ENCODE assay signal across 10 cellular contexts in the genomic region with DNA sequence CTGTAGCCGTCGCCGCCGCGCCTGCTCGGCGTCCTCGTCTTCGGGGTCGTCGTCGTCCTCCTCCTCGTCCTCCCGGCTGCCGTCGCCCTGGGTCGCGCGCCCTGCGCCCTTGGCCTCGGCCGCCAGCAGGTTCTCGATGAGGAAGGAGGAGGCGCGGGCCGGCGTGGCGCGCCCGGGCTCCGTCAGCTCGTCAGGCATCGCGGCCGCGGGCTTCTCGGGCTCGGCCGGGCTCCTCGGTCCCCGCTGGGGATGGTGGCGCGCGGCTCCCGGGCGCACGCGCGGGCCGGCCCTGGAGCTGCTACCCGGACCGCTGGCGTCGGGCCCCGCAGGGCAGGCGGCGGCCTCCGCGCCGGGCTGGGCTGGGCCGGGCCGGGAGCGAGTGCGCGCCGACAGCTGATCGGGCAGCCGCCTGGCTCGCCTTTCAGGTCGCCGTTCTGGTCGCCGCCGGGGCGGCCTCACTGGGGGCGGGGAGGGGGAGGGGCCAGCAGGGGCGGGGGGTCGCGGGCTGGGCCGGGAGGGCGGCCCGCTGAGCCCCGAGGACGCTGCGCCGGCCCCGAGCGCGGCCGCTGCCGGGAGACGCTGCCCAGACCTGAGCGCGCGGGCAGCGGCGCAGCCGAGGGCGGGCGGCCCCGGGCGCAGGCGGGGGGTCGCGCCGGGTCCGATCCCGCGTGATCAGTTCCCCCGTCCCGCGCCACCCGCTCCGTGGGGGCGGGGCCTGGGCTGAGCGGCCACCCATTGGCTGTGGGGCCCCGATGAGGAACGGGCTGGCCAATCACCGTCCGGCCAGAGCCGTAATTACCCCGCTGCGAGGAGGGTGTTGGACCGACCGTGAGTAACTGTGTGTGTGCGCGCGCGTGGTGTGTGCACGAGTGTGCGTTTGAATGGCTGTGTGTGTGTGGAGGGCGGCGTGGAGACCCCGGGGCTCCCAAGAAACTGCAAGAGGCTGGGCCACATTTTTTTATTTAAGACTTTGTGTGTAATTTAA. TPM values are rescaled to one million over a fixed set of nuclear protein-coding genes. Genes with fewer than 3 reads are reported as not detected.
A peak's percentile ranks its signal among the peaks of the same experiment; 100 is the strongest.
DNase-seq lines count a peak whose midpoint lies in the region; ATAC-seq and TF ChIP-seq lines count a peak whose summit lies in the region.
"Had no signal": no experiment of that assay in that cellular context is flagged by ENCODE, and none has a peak within 500 bp of the region (broad histone marks: within the 10 kb centered on the region; RNA-seq: fewer than 3 reads in every experiment).

A gene (minus strand): TSS at position 423 of the 985 bp plus-strand sequence. CDS start 225 bp downstream, at position 198.

- no peak for DNase-seq in activated naive CD8-positive, alpha-beta T cell treated with anti-CD3 and anti-CD28 coated beads, Interleukin-2, amount 50 U/mL, for 24 hours
- peak; percentile 81 for DNase-seq in WTC11 (ENCODE audit: low spot score)
- no peak for DNase-seq in stimulated activated naive B cell treated with anti-CD40 and anti-IgM and Interleukin-4, amounts not matched to agents 10 μg/mL and 1 μg/mL and 100 μg/mL, for 72 hours
- no peak for DNase-seq in activated CD8-positive, alpha-beta memory T cell treated with anti-CD3 and anti-CD28 coated beads, Interleukin-2, amount 50 U/mL, for 48 hours
- DNase-seq in CD14-positive monocyte (ENCODE audit: low spot score) = no peak

- H3K4me3 ChIP-seq in iPS-20b (ENCODE audit: low read length) = peak within 1 kb of the TSS; percentile 33; the same call in 1 of the 2 replicates

- H3K36me3 ChIP-seq in iPS-20b (ENCODE audit: insufficient read depth, low read depth, low read length) = no peaks in the 10 kb centered on the region

- peaks cover 40% of the 10 kb centered on the region for H3K27me3 Mint-ChIP-seq in activated naive CD8-positive, alpha-beta T cell
- H3K27me3 Mint-ChIP-seq in activated naive CD8-positive, alpha-beta T cell treated with anti-CD3 and anti-CD28 coated beads, Interleukin-2, amount 50 U/mL, for 24 hours = peaks cover 70% of the 10 kb centered on the region
- peaks cover 91% of the 10 kb centered on the region for H3K27me3 Mint-ChIP-seq in WTC11 (ENCODE audit: low read depth)
- H3K27me3 Mint-ChIP-seq in stimulated activated naive B cell treated with anti-CD40 and anti-IgM and Interleukin-4, amounts not matched to agents 10 μg/mL and 1 μg/mL and 100 μg/mL, for 72 hours = peaks cover 77 to 84% of the 10 kb centered on the region in 2 donors
- H3K27me3 Mint-ChIP-seq in CD14-positive monocyte (ENCODE audit: low read depth in 3 of 3) = peaks cover 82 to 90% (median 83%) of the 10 kb centered on the region in 3 donors

- H3K36me3 Mint-ChIP-seq in activated naive CD8-positive, alpha-beta T cell = no peaks in the 10 kb centered on the region
- no peaks in the 10 kb centered on the region for H3K36me3 Mint-ChIP-seq in activated naive CD8-positive, alpha-beta T cell treated with anti-CD3 and anti-CD28 coated beads, Interleukin-2, amount 50 U/mL, for 24 hours (ENCODE audit: low read depth)
- H3K36me3 Mint-ChIP-seq in WTC11 = peaks cover 3% of the 10 kb centered on the region; the same call in 1 of the 2 replicates
- peaks cover 9 to 15% of the 10 kb centered on the region in 2 donors for H3K36me3 Mint-ChIP-seq in stimulated activated naive B cell treated with anti-CD40 and anti-IgM and Interleukin-4, amounts not matched to agents 10 μg/mL and 1 μg/mL and 100 μg/mL, for 72 hours
- H3K36me3 Mint-ChIP-seq in CD14-positive monocyte = peaks cover 1 to 3% of the 10 kb centered on the region in 2 donors

- H3K27ac Mint-ChIP-seq in activated naive CD8-positive, alpha-beta T cell = peak within 1 kb of the TSS; percentile 38
- no peak within 1 kb of the TSS for H3K27ac Mint-ChIP-seq in activated naive CD8-positive, alpha-beta T cell treated with anti-CD3 and anti-CD28 coated beads, Interleukin-2, amount 50 U/mL, for 24 hours
- H3K27ac Mint-ChIP-seq in WTC11 (no peak within 1 kb of the TSS), CD14-positive monocyte (no peak within 1 kb of the TSS)
- H3K27ac Mint-ChIP-seq in stimulated activated naive B cell treated with anti-CD40 and anti-IgM and Interleukin-4, amounts not matched to agents 10 μg/mL and 1 μg/mL and 100 μg/mL, for 72 hours = peak within 1 kb of the TSS; percentile 73

- no peak within 1 kb of the TSS for H3K9ac ChIP-seq in iPS-20b (ENCODE audit: low read depth, low read length)

- peaks cover 15% of the 10 kb centered on the region; the same call in 1 of the 2 replicates for H3K9me3 ChIP-seq in iPS-20b (ENCODE audit: insufficient read depth, low read depth, low read length)

- intact Hi-C loops in CD14-positive monocyte (cut with micrococcal nuclease) = no loop called here

- CTCF ChIA-PET in WTC11 (lab: Charles Lee) = interaction anchor here (0.9 to 2.8 kb wide), 5 partner anchors 14 to 183 kb away, joined by 4 to 8 read pairs (median 7); no protein-coding TSS in a partner anchor

- H3K4me3 Mint-ChIP-seq in activated naive CD8-positive, alpha-beta T cell = no peak within 1 kb of the TSS
- no peak within 1 kb of the TSS for H3K4me3 Mint-ChIP-seq in activated naive CD8-positive, alpha-beta T cell treated with anti-CD3 and anti-CD28 coated beads, Interleukin-2, amount 50 U/mL, for 24 hours
- peak within 1 kb of the TSS; percentile 74 for H3K4me3 Mint-ChIP-seq in WTC11
- peak within 1 kb of the TSS; percentile 18 to 51 for H3K4me3 Mint-ChIP-seq in stimulated activated naive B cell treated with anti-CD40 and anti-IgM and Interleukin-4, amounts not matched to agents 10 μg/mL and 1 μg/mL and 100 μg/mL, for 72 hours
- H3K4me3 Mint-ChIP-seq in CD14-positive monocyte = peak within 1 kb of the TSS in 1 of 2 donors; percentile 90

- ATAC-seq in activated naive CD8-positive, alpha-beta T cell treated with anti-CD3 and anti-CD28 coated beads, Interleukin-2, amount 50 U/mL, for 24 hours = no peak
- peak; percentile 74 for ATAC-seq in WTC11
- ATAC-seq in stimulated activated naive B cell treated with anti-CD40 and anti-IgM and Interleukin-4, amounts not matched to agents 10 μg/mL and 1 μg/mL and 100 μg/mL, for 72 hours (replicated peaks) = no peak
- ATAC-seq in HG03025 (IDR thresholded peaks at IDR 0.05; ENCODE audit: low FRiP score, unreplicated experiment) = no peak

- H3K27ac ChIP-seq in iPS-20b (ENCODE audit: low read length) = no peak within 1 kb of the TSS

- no peaks in the 10 kb centered on the region; the same call in 1 of the 2 replicates for H3K4me1 ChIP-seq in iPS-20b (ENCODE audit: insufficient read depth, low read length)

- H3K9me3 Mint-ChIP-seq in activated naive CD8-positive, alpha-beta T cell (ENCODE audit: low read depth) = no peaks in the 10 kb centered on the region
- no peaks in the 10 kb centered on the region for H3K9me3 Mint-ChIP-seq in activated naive CD8-positive, alpha-beta T cell treated with anti-CD3 and anti-CD28 coated beads, Interleukin-2, amount 50 U/mL, for 24 hours
- H3K9me3 Mint-ChIP-seq in WTC11 = no peaks in the 10 kb centered on the region
- peaks cover 9 to 10% of the 10 kb centered on the region in 2 donors for H3K9me3 Mint-ChIP-seq in stimulated activated naive B cell treated with anti-CD40 and anti-IgM and Interleukin-4, amounts not matched to agents 10 μg/mL and 1 μg/mL and 100 μg/mL, for 72 hours
- peaks cover 16 to 41% (median 36%) of the 10 kb centered on the region in 7 donors for H3K9me3 Mint-ChIP-seq in CD14-positive monocyte

- TF ChIP-seq CTCF in WTC11 (IDR thresholded peaks at IDR 0.05) = no peak
- no peak for TF ChIP-seq CTCF in CD14-positive monocyte (IDR thresholded peaks at IDR 0.05)

- peaks cover 97% of the 10 kb centered on the region for H3K27me3 ChIP-seq in iPS-20b (ENCODE audit: insufficient read depth, low read length)

- peaks cover 6% of the 10 kb centered on the region for H3K4me1 Mint-ChIP-seq in activated naive CD8-positive, alpha-beta T cell (ENCODE audit: low read depth)
- peaks cover 2% of the 10 kb centered on the region for H3K4me1 Mint-ChIP-seq in activated naive CD8-positive, alpha-beta T cell treated with anti-CD3 and anti-CD28 coated beads, Interleukin-2, amount 50 U/mL, for 24 hours
- peaks cover 29% of the 10 kb centered on the region for H3K4me1 Mint-ChIP-seq in WTC11
- peaks cover 8 to 37% of the 10 kb centered on the region in 2 donors for H3K4me1 Mint-ChIP-seq in stimulated activated naive B cell treated with anti-CD40 and anti-IgM and Interleukin-4, amounts not matched to agents 10 μg/mL and 1 μg/mL and 100 μg/mL, for 72 hours
- H3K4me1 Mint-ChIP-seq in CD14-positive monocyte = peaks cover 2% of the 10 kb centered on the region

- POLR2A ChIA-PET in WTC11 (lab: Charles Lee) = interaction anchor here (1.0 kb wide), 1 partner anchor 20 kb away, joined by 3 read pairs; no protein-coding TSS in a partner anchor

TF ChIP-seq in WTC11, 78 proteins besides CTCF, POLR2A, EP300 and RAD21 (continues in another document):
- TF ChIP-seq, protein P1, sequence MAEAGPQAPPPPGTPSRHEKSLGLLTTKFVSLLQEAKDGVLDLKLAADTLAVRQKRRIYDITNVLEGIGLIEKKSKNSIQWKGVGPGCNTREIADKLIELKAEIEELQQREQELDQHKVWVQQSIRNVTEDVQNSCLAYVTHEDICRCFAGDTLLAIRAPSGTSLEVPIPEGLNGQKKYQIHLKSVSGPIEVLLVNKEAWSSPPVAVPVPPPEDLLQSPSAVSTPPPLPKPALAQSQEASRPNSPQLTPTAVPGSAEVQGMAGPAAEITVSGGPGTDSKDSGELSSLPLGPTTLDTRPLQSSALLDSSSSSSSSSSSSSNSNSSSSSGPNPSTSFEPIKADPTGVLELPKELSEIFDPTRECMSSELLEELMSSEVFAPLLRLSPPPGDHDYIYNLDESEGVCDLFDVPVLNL (CRISPR knock-in tag; IDR thresholded peaks at IDR 0.05; ENCODE audit: borderline replicate concordance, low read depth) = no peak
- TF ChIP-seq ZNF121 (CRISPR knock-in tag; IDR thresholded peaks at IDR 0.05) (no peak), MYBL2 (CRISPR knock-in tag; IDR thresholded peaks at IDR 0.05) (no peak), SP1 (CRISPR knock-in tag; conservative IDR thresholded peaks at IDR 0.05) (0 out of 2 replicates have a peak, but pooled peaks have one; percentile 21), CBFB (CRISPR knock-in tag; IDR thresholded peaks at IDR 0.05; ENCODE audit: low read depth) (no peak), NR2C2 (CRISPR knock-in tag; IDR thresholded peaks at IDR 0.05) (no peak), ZNF138 (CRISPR knock-in tag; conservative IDR thresholded peaks at IDR 0.05) (no peak)
- TF ChIP-seq, protein P2, sequence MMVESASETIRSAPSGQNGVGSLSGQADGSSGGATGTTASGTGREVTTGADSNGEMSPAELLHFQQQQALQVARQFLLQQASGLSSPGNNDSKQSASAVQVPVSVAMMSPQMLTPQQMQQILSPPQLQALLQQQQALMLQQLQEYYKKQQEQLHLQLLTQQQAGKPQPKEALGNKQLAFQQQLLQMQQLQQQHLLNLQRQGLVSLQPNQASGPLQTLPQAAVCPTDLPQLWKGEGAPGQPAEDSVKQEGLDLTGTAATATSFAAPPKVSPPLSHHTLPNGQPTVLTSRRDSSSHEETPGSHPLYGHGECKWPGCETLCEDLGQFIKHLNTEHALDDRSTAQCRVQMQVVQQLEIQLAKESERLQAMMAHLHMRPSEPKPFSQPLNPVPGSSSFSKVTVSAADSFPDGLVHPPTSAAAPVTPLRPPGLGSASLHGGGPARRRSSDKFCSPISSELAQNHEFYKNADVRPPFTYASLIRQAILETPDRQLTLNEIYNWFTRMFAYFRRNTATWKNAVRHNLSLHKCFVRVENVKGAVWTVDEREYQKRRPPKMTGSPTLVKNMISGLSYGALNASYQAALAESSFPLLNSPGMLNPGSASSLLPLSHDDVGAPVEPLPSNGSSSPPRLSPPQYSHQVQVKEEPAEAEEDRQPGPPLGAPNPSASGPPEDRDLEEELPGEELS (CRISPR knock-in tag; IDR thresholded peaks at IDR 0.05) = no peak

RNA-seq across cellular contexts. Expression of the gene that starts here (rescaled TPM):
- 6.9 to 10.0 TPM (median 7.8 TPM) in 3 replicates for total RNA-seq in WTC11 (2021)
- polyA plus RNA-seq in CD14-positive monocyte = not detected
- total RNA-seq: fibroblast of lung; T-helper 1 cell treated with Interleukin-12 subunit alpha and Interleukin-12 subunit beta and Interleukin-4 antibody, amounts not matched to agents 30 ng/mL and 1 ng/mL, for 36 hours had no signal
- polyA plus RNA-seq: fibroblast of lung had no signal

Comparison
In these comparisons a context has a peak if more than half of its experiments do, and no peak if none do; other contexts are left out.
1. H3K27ac Mint-ChIP-seq: peak in activated naive CD8-positive, alpha-beta T cell (single experiment) and stimulated activated naive B cell treated with anti-CD40 and anti-IgM and Interleukin-4, amounts not matched to agents 10 μg/mL and 1 μg/mL and 100 μg/mL, for 72 hours (single experiment); none in activated naive CD8-positive, alpha-beta T cell treated with anti-CD3 and anti-CD28 coated beads, Interleukin-2, amount 50 U/mL, for 24 hours (single experiment), WTC11 (single experiment) and CD14-positive monocyte (0 of 7).
2. H3K4me3 Mint-ChIP-seq: peak in WTC11 (single experiment) and stimulated activated naive B cell treated with anti-CD40 and anti-IgM and Interleukin-4, amounts not matched to agents 10 μg/mL and 1 μg/mL and 100 μg/mL, for 72 hours (2 of 2); none in activated naive CD8-positive, alpha-beta T cell (single experiment) and activated naive CD8-positive, alpha-beta T cell treated with anti-CD3 and anti-CD28 coated beads, Interleukin-2, amount 50 U/mL, for 24 hours (single experiment).